Comparison of ENCODE assay signal across 25 cellular contexts in genomic region chr2:178246696-178247095, GRCh38. TPM values are rescaled to one million over a fixed set of nuclear protein-coding genes. Genes with fewer than 3 reads are reported as not detected.
"Had no signal": no experiment of that assay in that cellular context is flagged by ENCODE, and none has a peak within 500 bp of the region (broad histone marks: within the 10 kb centered on the region; RNA-seq: fewer than 3 reads in every experiment).

No MANE protein-coding gene starts in this region.

- H3K27ac ChIP-seq: ascending aorta, body of pancreas had no signal

- H3K36me3 Mint-ChIP-seq: activated CD8-positive, alpha-beta memory T cell treated with anti-CD3 and anti-CD28 coated beads, Interleukin-2, amount 10 ng/mL, durations not matched to agents 7 days and 5 days; activated naive CD4-positive, alpha-beta T cell treated with anti-CD3 and anti-CD28 coated beads, Interleukin-2, amount 50 U/mL, for 72 hours had no signal

- H3K27ac Mint-ChIP-seq: activated B cell treated with CpG ODN at 0.5 μM for 24 hours; activated CD4-positive, alpha-beta T cell treated with anti-CD3 and anti-CD28 coated beads, Interleukin-2, amount 10 ng/mL, durations not matched to agents 24 days and 14 days; activated CD8-positive, alpha-beta memory T cell treated with anti-CD3 and anti-CD28 coated beads, Interleukin-2, amount 10 ng/mL, durations not matched to agents 7 days and 5 days; activated naive CD4-positive, alpha-beta T cell treated with anti-CD3 and anti-CD28 coated beads, Interleukin-2, amount 50 U/mL, for 72 hours; activated naive CD8-positive, alpha-beta T cell treated with anti-CD3 and anti-CD28 coated beads, Interleukin-2, amount 50 U/mL, for 24 hours; activated T-cell treated with anti-CD3 and anti-CD28 coated beads, Interleukin-2, amount 50 U/mL, for 24 hours; activated T-helper 1 cell treated with anti-CD3 and anti-CD28 coated beads, Interleukin-12 subunit alpha, Interleukin-12 subunit beta, Interleukin-2, Interleukin-4 antibody, amounts not matched to agents 30 ng/mL and 10 ng/mL and 1 ng/mL, durations not matched to agents 14 hours and 24 hours and 36 hours; T-helper 17 cell had no signal

- H3K4me3 ChIP-seq: ascending aorta, body of pancreas, MG63 had no signal

- H3K4me1 ChIP-seq: ascending aorta had no signal

- H3K4me1 Mint-ChIP-seq: activated B cell treated with CpG ODN at 0.5 μM for 24 hours; activated CD4-positive, alpha-beta T cell treated with anti-CD3 and anti-CD28 coated beads, Interleukin-2, amount 10 ng/mL, durations not matched to agents 24 days and 14 days; activated CD8-positive, alpha-beta memory T cell treated with anti-CD3 and anti-CD28 coated beads, Interleukin-2, amount 10 ng/mL, durations not matched to agents 7 days and 5 days; activated naive CD8-positive, alpha-beta T cell treated with anti-CD3 and anti-CD28 coated beads, Interleukin-2, amount 50 U/mL, for 24 hours; T-helper 17 cell had no signal

- H3K9me3 Mint-ChIP-seq: activated B cell treated with CpG ODN at 0.5 μM for 24 hours; activated CD4-positive, alpha-beta T cell treated with anti-CD3 and anti-CD28 coated beads, Interleukin-2, amount 10 ng/mL, durations not matched to agents 24 days and 14 days; activated naive CD4-positive, alpha-beta T cell treated with anti-CD3 and anti-CD28 coated beads, Interleukin-2, amount 50 U/mL, for 72 hours; activated naive CD8-positive, alpha-beta T cell treated with anti-CD3 and anti-CD28 coated beads, Interleukin-2, amount 50 U/mL, for 24 hours; activated T-cell treated with anti-CD3 and anti-CD28 coated beads, Interleukin-2, amount 50 U/mL, for 24 hours; activated T-helper 1 cell treated with anti-CD3 and anti-CD28 coated beads, Interleukin-12 subunit alpha, Interleukin-12 subunit beta, Interleukin-2, Interleukin-4 antibody, amounts not matched to agents 30 ng/mL and 10 ng/mL and 1 ng/mL, durations not matched to agents 14 hours and 24 hours and 36 hours had no signal

- H3K36me3 ChIP-seq: ascending aorta, MG63 had no signal

- H3K9me3 ChIP-seq: ascending aorta, body of pancreas, MG63 had no signal

- H3K27me3 ChIP-seq: ascending aorta, body of pancreas, MG63 had no signal

- ATAC-seq: activated CD8-positive, alpha-beta memory T cell treated with anti-CD3 and anti-CD28 coated beads, Interleukin-2, amount 10 ng/mL, durations not matched to agents 7 days and 5 days; activated naive CD4-positive, alpha-beta T cell treated with anti-CD3 and anti-CD28 coated beads, Interleukin-2, amount 50 U/mL, for 72 hours; activated naive CD8-positive, alpha-beta T cell treated with anti-CD3 and anti-CD28 coated beads, Interleukin-2, amount 50 U/mL, for 24 hours; body of pancreas; PC-3; T-helper 17 cell had no signal

- H3K4me3 Mint-ChIP-seq: activated B cell treated with CpG ODN at 0.5 μM for 24 hours; activated CD4-positive, alpha-beta T cell treated with anti-CD3 and anti-CD28 coated beads, Interleukin-2, amount 10 ng/mL, durations not matched to agents 24 days and 14 days; activated CD8-positive, alpha-beta memory T cell treated with anti-CD3 and anti-CD28 coated beads, Interleukin-2, amount 10 ng/mL, durations not matched to agents 7 days and 5 days; activated naive CD8-positive, alpha-beta T cell treated with anti-CD3 and anti-CD28 coated beads, Interleukin-2, amount 50 U/mL, for 24 hours; activated T-cell treated with anti-CD3 and anti-CD28 coated beads, Interleukin-2, amount 50 U/mL, for 24 hours; activated T-helper 1 cell treated with anti-CD3 and anti-CD28 coated beads, Interleukin-12 subunit alpha, Interleukin-12 subunit beta, Interleukin-2, Interleukin-4 antibody, amounts not matched to agents 30 ng/mL and 10 ng/mL and 1 ng/mL, durations not matched to agents 14 hours and 24 hours and 36 hours; T-helper 17 cell had no signal

- DNase-seq: activated B cell treated with CpG ODN at 0.5 μM for 24 hours; activated CD4-positive, alpha-beta T cell treated with anti-CD3 and anti-CD28 coated beads for 1 hour; activated CD4-positive, alpha-beta T cell treated with anti-CD3 and anti-CD28 coated beads, Interleukin-2, amount 10 ng/mL, durations not matched to agents 24 days and 14 days; activated CD4-positive, alpha-beta T cell treated with anti-CD3 and anti-CD28 coated beads, Interleukin-2, amount 50 U/mL, for 48 hours; activated CD8-positive, alpha-beta memory T cell treated with anti-CD3 and anti-CD28 coated beads, Interleukin-2, amount 10 ng/mL, durations not matched to agents 7 days and 5 days; activated effector memory CD4-positive, alpha-beta T cell treated with Interleukin-2 at 50 U/mL for 16 hours; activated naive CD4-positive, alpha-beta T cell; activated naive CD8-positive, alpha-beta T cell treated with anti-CD3 and anti-CD28 coated beads, Interleukin-2, amount 50 U/mL, for 24 hours; activated T-cell treated with anti-CD3 and anti-CD28 coated beads, Interleukin-2, amount 50 U/mL, for 24 hours; amniotic stem cell; body of pancreas; MG63; NCI-H1105 treated with DMSO at 0.1 percent for 48 hours; NCI-H1436 treated with DMSO at 0.1 percent for 48 hours; NCI-H187; NCI-H2081; NCI-H510A treated with DMSO at 0.1 percent for 48 hours; NCI-H69; PC-3; SHP77 treated with DMSO at 0.1 percent for 48 hours; T-helper 17 cell; T-helper 9 cell had no signal

RNA-seq across cellular contexts. Expression of gene OSBPL6, which starts 52.4 kb away (rescaled TPM):
- total RNA-seq: activated B cell treated with CpG ODN at 0.5 μM for 24 hours had no signal
